8 cellular contexts compared by ENCODE assay signal in the genomic region with DNA sequence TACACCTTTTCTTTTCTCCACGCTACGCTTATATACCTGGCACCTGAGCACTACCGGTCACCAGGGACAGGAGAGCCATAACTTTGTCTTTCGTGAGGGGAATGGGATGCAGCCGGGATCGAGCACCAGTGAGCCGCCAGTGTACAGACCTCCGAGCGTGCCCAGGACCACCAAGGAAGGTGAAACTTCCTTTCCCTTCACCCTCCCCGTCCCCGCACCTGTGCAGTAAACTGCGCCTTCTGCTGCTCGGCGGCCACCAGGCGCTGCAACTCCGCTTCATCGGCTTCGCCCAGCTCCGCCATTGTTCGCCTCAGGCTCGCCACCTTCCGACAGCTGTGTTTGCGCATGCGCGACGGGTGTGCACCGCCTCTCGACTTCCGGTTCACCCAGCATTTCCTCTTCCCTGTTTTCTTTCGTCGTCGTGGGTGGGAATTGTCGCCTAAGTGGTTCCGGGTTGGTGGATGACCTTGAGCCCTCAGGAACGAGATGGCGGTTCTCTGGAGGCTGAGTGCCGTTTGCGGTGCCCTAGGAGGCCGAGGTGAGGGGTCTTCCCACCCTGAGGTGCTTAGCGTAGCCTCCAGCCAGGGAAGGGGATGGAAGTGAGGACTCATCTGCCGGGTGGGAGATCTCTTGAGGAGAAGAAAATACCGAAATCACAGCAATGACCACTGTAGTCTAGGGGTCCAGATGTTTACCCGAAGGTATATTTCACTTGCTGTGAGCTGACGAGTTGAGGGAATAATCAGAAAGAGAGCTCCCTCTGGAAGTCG. TPM values are rescaled to one million over a fixed set of nuclear protein-coding genes. Genes with fewer than 3 reads are reported as not detected.
A peak's percentile ranks its signal among the peaks of the same experiment; 100 is the strongest.
DNase-seq lines count a peak whose midpoint lies in the region; ATAC-seq, FAIRE-seq and TF ChIP-seq lines count a peak whose summit lies in the region.

A gene (plus strand): TSS at position 452 of the 770 bp plus-strand sequence. CDS start 35 bp downstream, at position 487.
A gene with protein sequence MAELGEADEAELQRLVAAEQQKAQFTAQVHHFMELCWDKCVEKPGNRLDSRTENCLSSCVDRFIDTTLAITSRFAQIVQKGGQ (minus strand): TSS at position 335 of the 770 bp plus-strand sequence. CDS start 33 bp downstream, at position 302.

- peaks cover 52% of the 10 kb centered on the region for H3K79me2 ChIP-seq in keratinocyte (ENCODE audit: control insufficient read depth, insufficient read depth, low read length)

- peak within 1 kb of the TSS; percentile 95 for H3K27ac ChIP-seq in keratinocyte (ENCODE audit: control insufficient read depth, insufficient read depth, low read length)

- peak; percentile 23 to 58 (median 28) for TF ChIP-seq CTCF in keratinocyte (optimal IDR thresholded peaks at IDR 0.05 in 1 of 3, IDR thresholded peaks at IDR 0.05 in 1 of 3, conservative IDR thresholded peaks at IDR 0.05 in 1 of 3; ENCODE audit: extremely low read depth in 1 of 3, insufficient read depth in 2 of 3, low read length in 3 of 3)

- no peaks in the 10 kb centered on the region for H3K9me3 ChIP-seq in keratinocyte (ENCODE audit: control insufficient read depth, low read depth, low read length)

- peak; percentile 49 for FAIRE-seq in keratinocyte (lab: Jason Lieb, UNC)

- H3K9me1 ChIP-seq in keratinocyte (ENCODE audit: control insufficient read depth, extremely low read depth, insufficient read depth, low read length), result no peaks in the 10 kb centered on the region

- DNase-seq in AML-193 (lab: John Stamatoyannopoulos, UW) (peak; percentile 95 to 96), NCI-H460 (ENCODE audit: extremely low read depth, low read depth) (peak; percentile 95), cerebellar nuclear complex (lab: John Stamatoyannopoulos, UW) (peak; percentile 64 to 85), keratinocyte (ENCODE audit: low read depth, low spot score) (peak; percentile 75)
- peak; percentile 91 for DNase-seq in activated CD4-positive, CD25-positive, alpha-beta regulatory T cell treated with anti-CD3 and anti-CD28 coated beads, Interleukin-2, amount 50 U/mL, for 72 hours
- DNase-seq in stimulated activated CD4-positive, alpha-beta T cell treated with anti-CD3 and anti-CD28 coated beads, Interleukin-15, amount 100 ng/mL, for 1 hour (ENCODE audit: low read depth in 1 of 2, low spot score in 1 of 2), result peak; percentile 84 to 90

- peaks cover 14% of the 10 kb centered on the region for H3K4me1 ChIP-seq in keratinocyte (ENCODE audit: control insufficient read depth, extremely low read depth, insufficient read depth, low read length)

- peaks cover 15 to 43% of the 10 kb centered on the region in 2 experiments for H3K36me3 ChIP-seq in keratinocyte (ENCODE audit: control insufficient read depth in 2 of 2, extremely low read depth in 1 of 2, insufficient read depth in 2 of 2, low read length in 2 of 2)

- H2AFZ ChIP-seq in keratinocyte (ENCODE audit: control insufficient read depth, low read length), result peak within 1 kb of the TSS; percentile 97

- ATAC-seq in GM19043 (IDR thresholded peaks at IDR 0.05; ENCODE audit: low read depth, unreplicated experiment), result peak; percentile 86
- ATAC-seq in HG03378 (IDR thresholded peaks at IDR 0.05; ENCODE audit: unreplicated experiment), result peak; percentile 89

- H3K4me2 ChIP-seq in keratinocyte (ENCODE audit: control insufficient read depth, extremely low read depth, insufficient read depth, low read depth, low read length), result peak within 1 kb of the TSS; percentile 91

- no peaks in the 10 kb centered on the region for H3K27me3 ChIP-seq in keratinocyte (ENCODE audit: control insufficient read depth, extremely low read depth, insufficient read depth, low read length)

- H4K20me1 ChIP-seq in keratinocyte (ENCODE audit: control insufficient read depth, extremely low read depth, insufficient read depth, low read length), result no peaks in the 10 kb centered on the region

- H3K4me3 ChIP-seq in keratinocyte (ENCODE audit: control insufficient read depth in 2 of 3, extremely low read depth in 1 of 3, insufficient read depth in 2 of 3, low read depth in 1 of 3, low read length in 3 of 3), result peak within 1 kb of the TSS; percentile 68 to 100 (median 76)

- H3K9ac ChIP-seq in keratinocyte (ENCODE audit: control insufficient read depth, extremely low read depth, insufficient read depth, low read length), result peak within 1 kb of the TSS; percentile 97

- dilution Hi-C loops in keratinocyte (cut with MboI; ENCODE audit: extremely low pct_ligation_motif_present, low sequenced_read_pairs), result no loop called here

RNA-seq across cellular contexts. Expression of the first gene that starts in this region (rescaled TPM):
- total RNA-seq in NCI-H460 (2014; rRNA removed; shearing (Covaris generic)), result 143 and 152 TPM in 2 replicates
- polyA plus RNA-seq in NCI-H460 (2014; cell fraction: nucleus; rRNA removed), result 92.5 and 108 TPM in 2 replicates
- polyA plus RNA-seq in keratinocyte, result 101 to 126 TPM (median 121 TPM) in 3 replicates
- polyA plus RNA-seq in keratinocyte (2011; ENCODE audit: low read depth), result 13.8 TPM
- 112 and 120 TPM in 2 replicates for polyA plus RNA-seq in keratinocyte (2011; cell fraction: cytosol; rRNA removed)
- polyA plus RNA-seq in keratinocyte (2011; cell fraction: nucleus; rRNA removed), result 92.5 and 93.9 TPM in 2 replicates
- 74.3 and 78.7 TPM in 2 replicates for polyA plus RNA-seq in keratinocyte (2012; ENCODE audit: low replicate concordance)
- polyA minus RNA-seq in keratinocyte, result 171 to 255 TPM (median 235 TPM) in 3 replicates
- 47.4 TPM for polyA minus RNA-seq in keratinocyte (2011; cell fraction: cytosol; rRNA and poly(A)+ RNA removed)
- 20.9 and 25.8 TPM in 2 replicates for polyA minus RNA-seq in keratinocyte (2011; cell fraction: nucleus; rRNA and poly(A)+ RNA removed)

RNA-seq across cellular contexts. Expression of the second gene that starts in this region (rescaled TPM):
- 63.3 and 69.5 TPM in 2 replicates for total RNA-seq in NCI-H460 (2014; rRNA removed; shearing (Covaris generic))
- 19.2 and 30.8 TPM in 2 replicates for polyA plus RNA-seq in NCI-H460 (2014; cell fraction: nucleus; rRNA removed)
- 91.7 to 151 TPM (median 126 TPM) in 3 replicates for polyA plus RNA-seq in keratinocyte
- 34.7 TPM for polyA plus RNA-seq in keratinocyte (2011; ENCODE audit: low read depth)
- polyA plus RNA-seq in keratinocyte (2011; cell fraction: cytosol; rRNA removed), result 102 and 111 TPM in 2 replicates
- polyA plus RNA-seq in keratinocyte (2011; cell fraction: nucleus; rRNA removed), result 31.0 and 32.2 TPM in 2 replicates
- polyA plus RNA-seq in keratinocyte (2012; ENCODE audit: low replicate concordance), result 56.7 and 97.6 TPM in 2 replicates
- 36.8 to 46.5 TPM (median 42.5 TPM) in 3 replicates for polyA minus RNA-seq in keratinocyte
- 24.2 TPM for polyA minus RNA-seq in keratinocyte (2011; cell fraction: cytosol; rRNA and poly(A)+ RNA removed)
- 7.5 TPM in 2 replicates for polyA minus RNA-seq in keratinocyte (2011; cell fraction: nucleus; rRNA and poly(A)+ RNA removed)

Comparison
In these comparisons a context has a peak if more than half of its experiments do, and no peak if none do; other contexts are left out.
1. Peak in every context shown above with its lines: DNase-seq, ATAC-seq, H3K4me3 ChIP-seq and H3K27ac ChIP-seq.